Comparison of ENCODE assay signal across 19 cellular contexts in the genomic region with DNA sequence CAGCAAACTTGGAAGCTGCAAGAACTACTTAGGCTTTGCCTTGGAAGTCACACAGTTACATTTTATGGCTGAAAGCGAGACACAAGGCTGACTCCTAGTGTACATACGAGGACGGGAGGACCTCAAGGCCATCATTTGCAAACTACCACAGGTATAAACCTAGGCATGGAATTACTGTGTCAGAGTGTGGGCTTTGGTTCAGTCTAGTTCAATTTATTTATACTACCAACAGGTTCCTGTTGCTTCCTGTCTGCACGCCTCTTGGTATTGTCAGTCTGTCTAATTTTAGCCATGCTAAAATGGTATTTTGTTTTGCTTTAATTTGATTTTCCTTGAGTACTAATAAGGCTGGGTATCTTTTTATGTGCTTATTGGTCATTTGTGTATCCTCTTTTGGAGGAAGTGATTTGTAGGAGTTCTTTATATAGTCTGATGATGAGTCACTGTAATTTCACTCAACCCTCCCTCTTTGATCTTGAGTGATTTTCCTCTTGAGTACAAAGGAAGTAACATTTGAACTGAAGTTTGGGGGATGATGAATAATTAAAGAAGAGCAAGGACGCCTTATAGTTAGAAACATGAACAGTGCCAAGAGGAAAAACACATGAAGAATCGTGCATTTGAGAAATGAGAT. TPM values are rescaled to one million over a fixed set of nuclear protein-coding genes. Genes with fewer than 3 reads are reported as not detected.
"Had no signal": no experiment of that assay in that cellular context is flagged by ENCODE, and none has a peak within 500 bp of the region (broad histone marks: within the 10 kb centered on the region; RNA-seq: fewer than 3 reads in every experiment).

No MANE protein-coding gene starts in this region.

- H3K4me3 ChIP-seq: body of pancreas, lower lobe of right lung, neural progenitor cell, pancreas, tibial artery, vagina had no signal

- DNase-seq: activated naive CD4-positive, alpha-beta T cell treated with anti-CD3 and anti-CD28 coated beads for 36 hours; amniotic stem cell; body of pancreas; cortex of kidney; effector memory CD4-positive, alpha-beta T cell; hypothalamus; left cardiac atrium; lower lobe of right lung; pancreas; stimulated activated CD4-positive, alpha-beta T cell treated with anti-CD3 and anti-CD28 coated beads, Interleukin-4, amount 100 ng/mL, for 24 hours; T-helper 2 cell; tibial artery had no signal

- H3K9ac ChIP-seq: neural progenitor cell had no signal

- H3K9me3 ChIP-seq: body of pancreas, lower lobe of right lung, pancreas, tibial artery, vagina had no signal

- ATAC-seq: body of pancreas, left cardiac atrium, lower lobe of right lung, pancreas had no signal

- H3K27ac Mint-ChIP-seq: activated naive CD4-positive, alpha-beta T cell treated with anti-CD3 and anti-CD28 coated beads for 36 hours; activated T-helper 1 cell treated with anti-CD3 and anti-CD28 coated beads, Interleukin-12 subunit alpha, Interleukin-12 subunit beta, Interleukin-2, Interleukin-4 antibody, amounts not matched to agents 30 ng/mL and 10 ng/mL and 1 ng/mL, durations not matched to agents 14 hours and 24 hours and 36 hours; mesothelial cell of epicardium; neural progenitor cell had no signal

- H3K36me3 Mint-ChIP-seq: mesothelial cell of epicardium, neural progenitor cell had no signal

- H3K4me1 Mint-ChIP-seq: mesothelial cell of epicardium, neural progenitor cell had no signal

- H3K27ac ChIP-seq: body of pancreas, epithelial cell of prostate, lower lobe of right lung, neural progenitor cell, pancreas, tibial artery, vagina had no signal

- H3K9me3 Mint-ChIP-seq: activated naive CD4-positive, alpha-beta T cell treated with anti-CD3 and anti-CD28 coated beads for 36 hours; activated T-helper 1 cell treated with anti-CD3 and anti-CD28 coated beads, Interleukin-12 subunit alpha, Interleukin-12 subunit beta, Interleukin-2, Interleukin-4 antibody, amounts not matched to agents 30 ng/mL and 10 ng/mL and 1 ng/mL, durations not matched to agents 14 hours and 24 hours and 36 hours; central memory CD8-positive, alpha-beta T cell; mesothelial cell of epicardium; neural progenitor cell had no signal

- H3K4me1 ChIP-seq: body of pancreas, lower lobe of right lung, neural progenitor cell, pancreas, tibial artery, vagina had no signal

- FAIRE-seq: pancreas had no signal

- H3K36me3 ChIP-seq: lower lobe of right lung, neural progenitor cell, pancreas, tibial artery, vagina had no signal

- H3K4me3 Mint-ChIP-seq: activated naive CD4-positive, alpha-beta T cell treated with anti-CD3 and anti-CD28 coated beads for 36 hours; activated T-helper 1 cell treated with anti-CD3 and anti-CD28 coated beads, Interleukin-12 subunit alpha, Interleukin-12 subunit beta, Interleukin-2, Interleukin-4 antibody, amounts not matched to agents 30 ng/mL and 10 ng/mL and 1 ng/mL, durations not matched to agents 14 hours and 24 hours and 36 hours; central memory CD8-positive, alpha-beta T cell; mesothelial cell of epicardium; neural progenitor cell had no signal

RNA-seq across cellular contexts. Expression of a gene that starts 8.2 kb away (rescaled TPM):
- total RNA-seq: activated naive CD4-positive, alpha-beta T cell treated with anti-CD3 and anti-CD28 coated beads for 36 hours; activated T-helper 1 cell treated with anti-CD3 and anti-CD28 coated beads, Interleukin-12 subunit alpha, Interleukin-12 subunit beta, Interleukin-2, Interleukin-4 antibody, amounts not matched to agents 30 ng/mL and 10 ng/mL and 1 ng/mL, durations not matched to agents 14 hours and 24 hours and 36 hours; glomerular endothelial cell; lower lobe of right lung; mesothelial cell of epicardium had no signal
